1 cellular context compared by ENCODE assay signal in genomic region chr5:948472-949274, GRCh38.
TF ChIP-seq lines count a peak whose summit lies in the region.

No MANE protein-coding gene starts in this region.

TF ChIP-seq in IMR-90, 13 proteins besides CTCF, POLR2A, EP300 and RAD21:
- TF ChIP-seq FOS (IDR thresholded peaks at IDR 0.05; ENCODE audit: low read depth, low read length) (no peak), MAZ (IDR thresholded peaks at IDR 0.05; ENCODE audit: borderline replicate concordance, low read depth, low read length) (no peak), CEBPB (IDR thresholded peaks at IDR 0.05; ENCODE audit: low read depth, low read length) (0 out of 2 replicates have a peak, but pooled peaks have one; percentile 14), CHD1 (IDR thresholded peaks at IDR 0.05; ENCODE audit: low read depth, low read length) (no peak), BHLHE40 (IDR thresholded peaks at IDR 0.05; ENCODE audit: low read depth, low read length) (no peak)
TF ChIP-seq in IMR-90: peak in this region for 1.
